In genomic region chr12:2082321-2082720, GRCh38 we compare ENCODE assay signal across 19 cellular contexts. TPM values are rescaled to one million over a fixed set of nuclear protein-coding genes. Genes with fewer than 3 reads are reported as not detected.
A peak's percentile ranks its signal among the peaks of the same experiment; 100 is the strongest.
DNase-seq lines count a peak whose midpoint lies in the region; ATAC-seq and TF ChIP-seq lines count a peak whose summit lies in the region.
"Had no signal": no experiment of that assay in that cellular context is flagged by ENCODE, and none has a peak within 500 bp of the region (broad histone marks: within the 10 kb centered on the region; RNA-seq: fewer than 3 reads in every experiment).

No MANE protein-coding gene starts in this region.

- H4K8ac ChIP-seq in neuronal stem cell (ENCODE audit: low read depth, low read length): no peak overlapping the region

- intact Hi-C loops in testis (cut with DNase I; ENCODE audit: low total_unique reads): no loop called here

- H3K27ac Mint-ChIP-seq in progenitor cell of endocrine pancreas: peak overlapping the region; percentile 81
- H3K27ac Mint-ChIP-seq: CD4-positive, alpha-beta T cell; neural progenitor cell; stimulated activated naive B cell treated with anti-CD40 and anti-IgM and Interleukin-4, amounts not matched to agents 10 μg/mL and 1 μg/mL and 100 μg/mL, for 72 hours had no signal

- ATAC-seq in GM21515 (IDR thresholded peaks at IDR 0.05; ENCODE audit: unreplicated experiment): no peak
- ATAC-seq: left lobe of liver; stimulated activated naive B cell treated with anti-CD40 and anti-IgM and Interleukin-4, amounts not matched to agents 10 μg/mL and 1 μg/mL and 100 μg/mL, for 72 hours had no signal

- H2AFZ ChIP-seq in neuronal stem cell (ENCODE audit: low read length): no peak overlapping the region
- H2AFZ ChIP-seq: neural progenitor cell had no signal

- H4K91ac ChIP-seq in neuronal stem cell (ENCODE audit: low read depth, low read length, poor library complexity): no peak overlapping the region

- no peaks in the 10 kb centered on the region for H3K27me3 ChIP-seq in testis
- H3K27me3 ChIP-seq in neuronal stem cell (ENCODE audit: control insufficient read depth in 3 of 3, insufficient read depth in 3 of 3, low read depth in 1 of 3, low read length in 3 of 3): peaks cover 0 to 3% (median 0%) of the 10 kb centered on the region in 3 experiments
- H3K27me3 ChIP-seq: neural progenitor cell, upper lobe of left lung had no signal

- no peaks in the 10 kb centered on the region for H3K36me3 ChIP-seq in testis (ENCODE audit: low read depth, missing control alignments)
- no peaks in the 10 kb centered on the region for H3K36me3 ChIP-seq in neuronal stem cell (replicated peaks in 1 of 2; ENCODE audit: control insufficient read depth in 2 of 2, insufficient read depth in 2 of 2, low read length in 2 of 2)
- H3K36me3 ChIP-seq: neural progenitor cell, upper lobe of left lung had no signal

- H2BK5ac ChIP-seq in neuronal stem cell (ENCODE audit: low read length): no peak overlapping the region

- no peaks in the 10 kb centered on the region for H3K9me3 ChIP-seq in testis
- H3K9me3 ChIP-seq in neuronal stem cell (replicated peaks in 1 of 2; ENCODE audit: control insufficient read depth in 2 of 2, insufficient read depth in 1 of 2, low read depth in 1 of 2, low read length in 2 of 2): no peaks in the 10 kb centered on the region
- H3K9me3 ChIP-seq: upper lobe of left lung had no signal

- TF ChIP-seq POLR2A in testis (IDR thresholded peaks at IDR 0.05): no peak

- peaks cover 2% of the 10 kb centered on the region for H3K36me3 Mint-ChIP-seq in progenitor cell of endocrine pancreas (ENCODE audit: insufficient read depth)
- H3K36me3 Mint-ChIP-seq: neural progenitor cell had no signal

- H3K4me3 Mint-ChIP-seq in progenitor cell of endocrine pancreas (ENCODE audit: low read depth): no peak overlapping the region
- H3K4me3 Mint-ChIP-seq: CD4-positive, alpha-beta T cell; neural progenitor cell; stimulated activated naive B cell treated with anti-CD40 and anti-IgM and Interleukin-4, amounts not matched to agents 10 μg/mL and 1 μg/mL and 100 μg/mL, for 72 hours had no signal

- WGBS in testis, 2 donors: 90% methylated on average over 6 of the region's 6 CpGs
- WGBS in neuronal stem cell (ENCODE audit: extremely low coverage in 2 of 2, insufficient read length in 2 of 2, insufficient replicate concordance in 1 of 2), 2 donors: no CpG with 5 or more reads among the region's 6 CpGs

- H2BK12ac ChIP-seq in neuronal stem cell (ENCODE audit: low read length): no peak overlapping the region

- H3K14ac ChIP-seq in neuronal stem cell (ENCODE audit: low read length): no peak overlapping the region

- H3K4me3 ChIP-seq in testis (no peak overlapping the region), neuronal stem cell (ENCODE audit: low read length in 2 of 2) (no peak overlapping the region)
- H3K4me3 ChIP-seq: neural progenitor cell, upper lobe of left lung had no signal

- no peak overlapping the region for H2BK15ac ChIP-seq in neuronal stem cell (ENCODE audit: low read length)

- no peak overlapping the region for H3K4me2 ChIP-seq in neuronal stem cell (ENCODE audit: insufficient read depth, low read length, poor library complexity, severe bottlenecking)
- H3K4me2 ChIP-seq: neural progenitor cell had no signal

- peaks cover 14% of the 10 kb centered on the region for H3K9me3 Mint-ChIP-seq in progenitor cell of endocrine pancreas (ENCODE audit: low read depth)

- no peak for TF ChIP-seq CTCF in progenitor cell of endocrine pancreas (IDR thresholded peaks at IDR 0.05; ENCODE audit: unreplicated experiment)
- no peak for TF ChIP-seq CTCF in testis (IDR thresholded peaks at IDR 0.05)

- peak; percentile 9 for DNase-seq in DMS 273 treated with DMSO at 0.1 percent for 48 hours (lab: John Stamatoyannopoulos, UW)
- DNase-seq in NCI-H2171 treated with DMSO at 0.1 percent for 48 hours (lab: John Stamatoyannopoulos, UW): peak; percentile 100
- peak; percentile 74 for DNase-seq in cerebellum (ENCODE audit: low spot score)
- DNase-seq in progenitor cell of endocrine pancreas (ENCODE audit: low spot score, unreplicated experiment): no peak
- DNase-seq in T-helper 9 cell: no peak
- DNase-seq in testis: no peak
- DNase-seq in neuronal stem cell (ENCODE audit: low spot score): no peak
- DNase-seq: activated CD4-positive, alpha-beta T cell treated with anti-CD3 and anti-CD28 coated beads for 48 hours; amniotic stem cell; CD4-positive, alpha-beta T cell; NCI-H1930; NCI-H526 treated with DMSO at 0.1 percent for 48 hours; retina; stimulated activated CD4-positive, alpha-beta T cell treated with anti-CD3 and anti-CD28 coated beads, Interleukin-15, amount 100 ng/mL, for 24 hours; stimulated activated naive B cell treated with anti-CD40 and anti-IgM and Interleukin-4, amounts not matched to agents 10 μg/mL and 1 μg/mL and 100 μg/mL, for 72 hours; upper lobe of left lung had no signal

- H3K27me3 Mint-ChIP-seq in progenitor cell of endocrine pancreas: peaks cover 2% of the 10 kb centered on the region
- H3K27me3 Mint-ChIP-seq: CD4-positive, alpha-beta T cell had no signal

- no peak overlapping the region for H3K4ac ChIP-seq in neuronal stem cell (ENCODE audit: low read length)

- no peak overlapping the region for H2BK120ac ChIP-seq in neuronal stem cell (ENCODE audit: low read depth, low read length)

- no peak overlapping the region for H3K9ac ChIP-seq in neuronal stem cell (ENCODE audit: low read depth, low read length, poor library complexity)
- H3K9ac ChIP-seq: neural progenitor cell had no signal

- no peaks in the 10 kb centered on the region for H3K79me1 ChIP-seq in neuronal stem cell (ENCODE audit: low read depth, low read length)

- H3K4me1 ChIP-seq in testis (no peaks in the 10 kb centered on the region), neuronal stem cell (ENCODE audit: control insufficient read depth in 2 of 2, insufficient read depth in 1 of 2, low read depth in 1 of 2, low read length in 2 of 2) (no peaks in the 10 kb centered on the region)
- H3K4me1 ChIP-seq: neural progenitor cell had no signal

- H2AK5ac ChIP-seq in neuronal stem cell (ENCODE audit: low read depth, low read length): no peak overlapping the region

- H3K27ac ChIP-seq in testis (no peak overlapping the region), neuronal stem cell (replicated peaks; ENCODE audit: low read length) (no peak overlapping the region)
- H3K27ac ChIP-seq: neural progenitor cell, upper lobe of left lung had no signal

- no peak overlapping the region for H3K23ac ChIP-seq in neuronal stem cell (ENCODE audit: low read depth, low read length, poor library complexity)

- peaks cover 1% of the 10 kb centered on the region for H3K4me1 Mint-ChIP-seq in progenitor cell of endocrine pancreas (ENCODE audit: low read depth)
- H3K4me1 Mint-ChIP-seq: stimulated activated naive B cell treated with anti-CD40 and anti-IgM and Interleukin-4, amounts not matched to agents 10 μg/mL and 1 μg/mL and 100 μg/mL, for 72 hours had no signal

- no peak overlapping the region for H3K18ac ChIP-seq in neuronal stem cell (ENCODE audit: low read length)

RNA-seq across cellular contexts. Expression of gene CACNA1C, which starts 29.5 kb away (rescaled TPM):
- total RNA-seq in cerebellum: 20.9 TPM
- total RNA-seq in progenitor cell of endocrine pancreas: 11.7 and 13.5 TPM in 2 replicates
- 10 to 100 TPM; 20.3 to 36.8 TPM for total RNA-seq in testis
- 32.0 TPM for polyA plus RNA-seq in testis (ENCODE audit: insufficient read depth, low read depth, low replicate concordance)
- polyA plus RNA-seq in neuronal stem cell (2013, experiment 1 of 2): 1.4 TPM
- 1.0 TPM for polyA plus RNA-seq in neuronal stem cell (2013, experiment 2 of 2)

Comparison
In these comparisons a context has a peak if more than half of its experiments do, and no peak if none do; other contexts are left out.
1. DNase-seq: peak in DMS 273 treated with DMSO at 0.1 percent for 48 hours (single experiment), NCI-H2171 treated with DMSO at 0.1 percent for 48 hours (single experiment) and cerebellum (single experiment); none in progenitor cell of endocrine pancreas (single experiment), T-helper 9 cell (single experiment), testis (single experiment) and neuronal stem cell (single experiment).